1 cellular context compared by ENCODE assay signal in genomic region chr7:2709553-2710165, GRCh38.
TF ChIP-seq lines count a peak whose summit lies in the region.

No MANE protein-coding gene starts in this region.

TF ChIP-seq in HepG2, 621 proteins besides CTCF, POLR2A, EP300 and RAD21 (continued from another document and continues in another):
- TF ChIP-seq E2F1 (CRISPR knock-in tag; IDR thresholded peaks at IDR 0.05) (no peak), ZFP91 (CRISPR knock-in tag; IDR thresholded peaks at IDR 0.05; ENCODE audit: borderline replicate concordance) (peak; percentile 70), TSC22D2 (CRISPR knock-in tag; IDR thresholded peaks at IDR 0.05; ENCODE audit: borderline replicate concordance) (0 out of 2 replicates have a peak, but pooled peaks have one; percentile 69), GATAD2A (CRISPR knock-in tag; IDR thresholded peaks at IDR 0.05) (0 out of 2 replicates have a peak, but pooled peaks have one; percentile 42), TEAD2 (CRISPR knock-in tag; IDR thresholded peaks at IDR 0.05) (no peak), SMYD3 (CRISPR knock-in tag; IDR thresholded peaks at IDR 0.05) (no peak), HNF4G (IDR thresholded peaks at IDR 0.05; ENCODE audit: borderline replicate concordance, low read depth, low read length) (no peak), HNF4G (CRISPR knock-in tag; IDR thresholded peaks at IDR 0.05; ENCODE audit: borderline replicate concordance, low read depth) (no peak), HOXA5 (CRISPR knock-in tag; IDR thresholded peaks at IDR 0.05) (no peak), TCF7L2 (IDR thresholded peaks at IDR 0.05; ENCODE audit: low read depth, low read length) (no peak), ZNF619 (CRISPR knock-in tag; IDR thresholded peaks at IDR 0.05) (peak; percentile 88), ZNF101 (CRISPR knock-in tag; IDR thresholded peaks at IDR 0.05; ENCODE audit: borderline replicate concordance, low read depth) (no peak), ZEB1 (IDR thresholded peaks at IDR 0.05; ENCODE audit: insufficient replicate concordance, low read depth) (peak; percentile 42), HDAC2 (CRISPR knock-in tag; IDR thresholded peaks at IDR 0.05) (peak; percentile 32; the same call in 1 of the 2 replicates), XRCC5 (optimal IDR thresholded peaks at IDR 0.05; ENCODE audit: low read length) (peak; percentile 93), ZNF205 (CRISPR knock-in tag; IDR thresholded peaks at IDR 0.05) (0 out of 2 replicates have a peak, but pooled peaks have one; percentile 46), ZNF513 (CRISPR knock-in tag; conservative IDR thresholded peaks at IDR 0.05) (no peak), ZSCAN31 (CRISPR knock-in tag; IDR thresholded peaks at IDR 0.05; ENCODE audit: low read depth) (peak; percentile 62; the same call in 1 of the 2 replicates), ZFX (CRISPR knock-in tag; IDR thresholded peaks at IDR 0.05; ENCODE audit: low read depth) (peak; percentile 54; the same call in 1 of the 2 replicates), THAP11 (CRISPR knock-in tag; IDR thresholded peaks at IDR 0.05) (no peak), BCLAF1 (IDR thresholded peaks at IDR 0.05) (no peak), EZH2 (conservative IDR thresholded peaks at IDR 0.05; ENCODE audit: low read depth, low read length) (no peak), ZNF280B (CRISPR knock-in tag; IDR thresholded peaks at IDR 0.05; ENCODE audit: borderline replicate concordance) (no peak), ZNF710 (CRISPR knock-in tag; IDR thresholded peaks at IDR 0.05; ENCODE audit: borderline replicate concordance) (no peak), HMGXB4 (CRISPR knock-in tag; IDR thresholded peaks at IDR 0.05; ENCODE audit: borderline replicate concordance in 1 of 2, low read depth in 1 of 2) (peak; percentile 59 to 62; a peak in 2 of 4 replicates), ZNF317 (CRISPR knock-in tag; IDR thresholded peaks at IDR 0.05) (0 out of 2 replicates have a peak, but pooled peaks have one; percentile 19), ZNF24 (IDR thresholded peaks at IDR 0.05) (no peak), NBN (conservative IDR thresholded peaks at IDR 0.05) (no peak), MTA1 (CRISPR knock-in tag; IDR thresholded peaks at IDR 0.05; ENCODE audit: borderline replicate concordance) (peak; percentile 63; the same call in 1 of the 2 replicates), POLR2AphosphoS5 (IDR thresholded peaks at IDR 0.05; ENCODE audit: low read depth, low read length) (no peak), SRSF4 (IDR thresholded peaks at IDR 0.05; ENCODE audit: low read depth, low read length, poor library complexity, severe bottlenecking) (no peak), ZC3H13 (CRISPR knock-in tag; IDR thresholded peaks at IDR 0.05) (peak; percentile 69; the same call in 1 of the 2 replicates), ZNF550 (CRISPR knock-in tag; IDR thresholded peaks at IDR 0.05; ENCODE audit: borderline replicate concordance) (no peak), CBX1 (IDR thresholded peaks at IDR 0.05; ENCODE audit: low read depth) (no peak), ZKSCAN5 (CRISPR knock-in tag; IDR thresholded peaks at IDR 0.05) (no peak), SNAPC2 (CRISPR knock-in tag; IDR thresholded peaks at IDR 0.05) (no peak), PBX3 (CRISPR knock-in tag; IDR thresholded peaks at IDR 0.05; ENCODE audit: borderline replicate concordance) (no peak), NCOA2 (CRISPR knock-in tag; IDR thresholded peaks at IDR 0.05) (no peak), ELF3 (CRISPR knock-in tag; IDR thresholded peaks at IDR 0.05) (0 out of 2 replicates have a peak, but pooled peaks have one; percentile 26), ZNF614 (CRISPR knock-in tag; IDR thresholded peaks at IDR 0.05; ENCODE audit: borderline replicate concordance) (peak; percentile 20; the same call in 1 of the 2 replicates), KDM2A (CRISPR knock-in tag; IDR thresholded peaks at IDR 0.05; ENCODE audit: borderline replicate concordance, low read depth) (peak; percentile 95), MEF2D (CRISPR knock-in tag; IDR thresholded peaks at IDR 0.05) (peak; percentile 37; the same call in 1 of the 2 replicates), CAMTA2 (CRISPR knock-in tag; IDR thresholded peaks at IDR 0.05; ENCODE audit: borderline replicate concordance) (peak; percentile 49; the same call in 1 of the 2 replicates), FOXA1 (IDR thresholded peaks at IDR 0.05) (no peak), FOXA1 (CRISPR knock-in tag; IDR thresholded peaks at IDR 0.05) (peak; percentile 72), CHD2 (IDR thresholded peaks at IDR 0.05; ENCODE audit: low read depth, low read length) (no peak), ZNF768 (CRISPR knock-in tag; IDR thresholded peaks at IDR 0.05) (peak; percentile 64; the same call in 1 of the 2 replicates), PAF1 (CRISPR knock-in tag; IDR thresholded peaks at IDR 0.05) (no peak), PHF20 (CRISPR knock-in tag; IDR thresholded peaks at IDR 0.05) (0 out of 2 replicates have a peak, but pooled peaks have one; percentile 28), THAP9 (CRISPR knock-in tag; IDR thresholded peaks at IDR 0.05; ENCODE audit: borderline replicate concordance) (peak; percentile 50; the same call in 1 of the 2 replicates)
